Comparison of ENCODE assay signal across 11 cellular contexts in the genomic region with DNA sequence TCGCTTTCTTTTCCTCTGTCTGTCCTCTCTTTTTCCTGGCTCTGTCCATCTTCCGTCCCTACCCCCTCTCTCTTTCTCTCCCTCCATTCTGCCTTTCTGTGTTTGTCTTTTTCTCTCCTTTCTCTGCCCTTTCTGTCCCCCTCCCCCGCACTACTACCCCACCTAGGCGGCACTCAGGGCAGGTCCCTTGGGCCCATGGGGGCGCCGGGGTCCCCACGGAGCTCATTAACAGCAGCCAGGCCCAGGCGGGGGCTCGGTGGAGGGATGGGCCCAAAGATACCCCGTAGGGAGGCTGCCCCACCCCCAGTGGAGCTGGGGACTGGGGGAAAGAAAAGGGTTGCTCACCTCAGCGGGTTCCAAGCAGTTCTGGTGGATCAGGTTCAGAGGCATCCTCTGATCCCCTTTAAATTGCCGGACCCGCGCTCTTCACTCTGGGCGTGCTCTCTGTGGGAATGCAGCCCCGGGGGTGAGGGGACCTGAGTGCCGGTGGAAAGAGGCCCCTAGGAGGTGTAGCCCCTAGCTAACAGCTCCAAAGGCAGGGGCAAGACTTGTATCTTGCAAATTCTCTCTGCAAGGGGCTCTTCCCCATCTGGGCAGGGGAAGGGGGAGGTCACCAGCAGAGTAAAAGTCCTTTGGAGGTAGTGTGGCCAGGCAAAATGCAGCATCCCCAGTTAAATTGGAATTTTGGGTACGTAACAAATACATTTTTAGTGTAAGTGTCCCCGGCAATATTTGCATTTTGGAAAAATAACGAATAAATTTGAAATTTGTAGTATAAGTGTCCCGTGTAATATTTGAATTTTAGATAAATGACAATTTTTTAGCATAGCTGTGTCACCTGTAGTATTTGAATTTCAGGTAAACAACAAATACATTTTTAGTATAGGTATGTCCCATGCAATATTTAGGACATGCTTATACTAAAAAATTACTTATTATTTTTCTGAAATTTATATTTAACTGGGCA. TPM values are rescaled to one million over a fixed set of nuclear protein-coding genes. Genes with fewer than 3 reads are reported as not detected.
A peak's percentile ranks its signal among the peaks of the same experiment; 100 is the strongest.
DNase-seq lines count a peak whose midpoint lies in the region; ATAC-seq lines count a peak whose summit lies in the region.
"Had no signal": no experiment of that assay in that cellular context is flagged by ENCODE, and none has a peak within 500 bp of the region (broad histone marks: within the 10 kb centered on the region; RNA-seq: fewer than 3 reads in every experiment).

No MANE protein-coding gene starts in this region.

- H3K4me1 ChIP-seq in iPS-18a (ENCODE audit: control insufficient read depth, low read depth, low read length) = peaks cover 31% of the 10 kb centered on the region

- H3K27ac ChIP-seq in iPS-18a (ENCODE audit: low read length) = no peak overlapping the region

- ATAC-seq in activated T-cell treated with anti-CD3 and anti-CD28 coated beads, Interleukin-2, amount 50 U/mL, for 72 hours (replicated peaks in 1 of 2) = no peak
- no peak for ATAC-seq in activated T-helper 17 cell treated with anti-CD3 and anti-CD28 coated beads, Interleukin-2, amount 50 U/mL, for 72 hours (replicated peaks)
- ATAC-seq in stimulated activated naive B cell treated with anti-CD40 and anti-IgM and Interleukin-4, amounts not matched to agents 10 μg/mL and 1 μg/mL and 100 μg/mL, for 72 hours (replicated peaks) = no peak
- ATAC-seq in GM21367 (IDR thresholded peaks at IDR 0.05; ENCODE audit: unreplicated experiment) = no peak
- no peak for ATAC-seq in GM18868 (IDR thresholded peaks at IDR 0.05; ENCODE audit: unreplicated experiment)

- no peaks in the 10 kb centered on the region for H3K9me3 ChIP-seq in iPS-18a (ENCODE audit: control insufficient read depth, low read depth, low read length)

- no peaks in the 10 kb centered on the region for H3K9me3 Mint-ChIP-seq in activated T-cell treated with anti-CD3 and anti-CD28 coated beads, Interleukin-2, amount 50 U/mL, for 72 hours
- H3K9me3 Mint-ChIP-seq in activated T-helper 17 cell treated with anti-CD3 and anti-CD28 coated beads, Interleukin-2, amount 50 U/mL, for 72 hours = no peaks in the 10 kb centered on the region
- peaks cover 0 to 4% of the 10 kb centered on the region in 2 donors for H3K9me3 Mint-ChIP-seq in stimulated activated naive B cell treated with anti-CD40 and anti-IgM and Interleukin-4, amounts not matched to agents 10 μg/mL and 1 μg/mL and 100 μg/mL, for 72 hours

- H3K27ac Mint-ChIP-seq in activated T-cell treated with anti-CD3 and anti-CD28 coated beads, Interleukin-2, amount 50 U/mL, for 72 hours = peak overlapping the region; percentile 9
- no peak overlapping the region for H3K27ac Mint-ChIP-seq in activated T-helper 17 cell treated with anti-CD3 and anti-CD28 coated beads, Interleukin-2, amount 50 U/mL, for 72 hours
- peak overlapping the region; percentile 95 for H3K27ac Mint-ChIP-seq in stimulated activated naive B cell treated with anti-CD40 and anti-IgM and Interleukin-4, amounts not matched to agents 10 μg/mL and 1 μg/mL and 100 μg/mL, for 72 hours

- H3K4me3 Mint-ChIP-seq in activated T-cell treated with anti-CD3 and anti-CD28 coated beads, Interleukin-2, amount 50 U/mL, for 72 hours = peak overlapping the region; percentile 80 to 83
- H3K4me3 Mint-ChIP-seq in activated T-helper 17 cell treated with anti-CD3 and anti-CD28 coated beads, Interleukin-2, amount 50 U/mL, for 72 hours = peak overlapping the region; percentile 57
- H3K4me3 Mint-ChIP-seq in stimulated activated naive B cell treated with anti-CD40 and anti-IgM and Interleukin-4, amounts not matched to agents 10 μg/mL and 1 μg/mL and 100 μg/mL, for 72 hours = peak overlapping the region; percentile 75 to 81

- H3K9ac ChIP-seq in iPS-18a (ENCODE audit: low read length) = no peak overlapping the region

- peaks cover 1 to 7% of the 10 kb centered on the region in 2 donors for H3K36me3 Mint-ChIP-seq in activated T-cell treated with anti-CD3 and anti-CD28 coated beads, Interleukin-2, amount 50 U/mL, for 72 hours (ENCODE audit: insufficient read depth in 2 of 2)
- H3K36me3 Mint-ChIP-seq in activated T-helper 17 cell treated with anti-CD3 and anti-CD28 coated beads, Interleukin-2, amount 50 U/mL, for 72 hours (ENCODE audit: low read depth) = peaks cover 6% of the 10 kb centered on the region
- peaks cover 8 to 11% of the 10 kb centered on the region in 2 donors for H3K36me3 Mint-ChIP-seq in stimulated activated naive B cell treated with anti-CD40 and anti-IgM and Interleukin-4, amounts not matched to agents 10 μg/mL and 1 μg/mL and 100 μg/mL, for 72 hours

- no peaks in the 10 kb centered on the region for H3K36me3 ChIP-seq in iPS-18a (ENCODE audit: control insufficient read depth, low read depth, low read length)

- H3K4me1 Mint-ChIP-seq in activated T-cell treated with anti-CD3 and anti-CD28 coated beads, Interleukin-2, amount 50 U/mL, for 72 hours (ENCODE audit: low read depth) = peaks cover 39% of the 10 kb centered on the region
- peaks cover 26% of the 10 kb centered on the region for H3K4me1 Mint-ChIP-seq in activated T-helper 17 cell treated with anti-CD3 and anti-CD28 coated beads, Interleukin-2, amount 50 U/mL, for 72 hours
- peaks cover 39 to 59% of the 10 kb centered on the region in 2 donors for H3K4me1 Mint-ChIP-seq in stimulated activated naive B cell treated with anti-CD40 and anti-IgM and Interleukin-4, amounts not matched to agents 10 μg/mL and 1 μg/mL and 100 μg/mL, for 72 hours

- H3K4me3 ChIP-seq in iPS-18a (ENCODE audit: low read length) = peak overlapping the region; percentile 55

- H3K27me3 ChIP-seq in iPS-18a (ENCODE audit: control insufficient read depth, insufficient read depth, low read length) = peaks cover 100% of the 10 kb centered on the region

- peaks cover 82% of the 10 kb centered on the region for H3K27me3 Mint-ChIP-seq in activated T-cell treated with anti-CD3 and anti-CD28 coated beads, Interleukin-2, amount 50 U/mL, for 72 hours (ENCODE audit: low read depth)
- H3K27me3 Mint-ChIP-seq in activated T-helper 17 cell treated with anti-CD3 and anti-CD28 coated beads, Interleukin-2, amount 50 U/mL, for 72 hours = peaks cover 65% of the 10 kb centered on the region
- peaks cover 71 to 82% of the 10 kb centered on the region in 2 donors for H3K27me3 Mint-ChIP-seq in stimulated activated naive B cell treated with anti-CD40 and anti-IgM and Interleukin-4, amounts not matched to agents 10 μg/mL and 1 μg/mL and 100 μg/mL, for 72 hours

- no peak for DNase-seq in activated T-cell treated with anti-CD3 and anti-CD28 coated beads, Interleukin-2, amount 50 U/mL, for 72 hours
- no peak for DNase-seq in activated T-cell treated with anti-CD3 and anti-CD28 coated beads, Interleukin-2, amount 50 U/mL, for 1 hour
- DNase-seq in stimulated activated naive B cell treated with anti-CD40 and anti-IgM and Interleukin-4, amounts not matched to agents 10 μg/mL and 1 μg/mL and 100 μg/mL, for 72 hours = no peak
- DNase-seq in T1000 (lab: John Stamatoyannopoulos, UW) = no peak
- DNase-seq: activated CD8-positive, alpha-beta memory T cell treated with anti-CD3 and anti-CD28 coated beads for 24 hours; cerebellar nuclear complex; NCI-H2171 treated with DMSO at 0.1 percent for 48 hours had no signal

RNA-seq across cellular contexts. Expression of gene LHX2, which starts 7.4 kb away (rescaled TPM):
- total RNA-seq in activated T-cell treated with anti-CD3 and anti-CD28 coated beads, Interleukin-2, amount 50 U/mL, for 72 hours = not detected
- not detected for total RNA-seq in activated T-helper 17 cell treated with anti-CD3 and anti-CD28 coated beads, Interleukin-2, amount 50 U/mL, for 72 hours
